ENCODE assay signal across 1 cellular context in the genomic region with DNA sequence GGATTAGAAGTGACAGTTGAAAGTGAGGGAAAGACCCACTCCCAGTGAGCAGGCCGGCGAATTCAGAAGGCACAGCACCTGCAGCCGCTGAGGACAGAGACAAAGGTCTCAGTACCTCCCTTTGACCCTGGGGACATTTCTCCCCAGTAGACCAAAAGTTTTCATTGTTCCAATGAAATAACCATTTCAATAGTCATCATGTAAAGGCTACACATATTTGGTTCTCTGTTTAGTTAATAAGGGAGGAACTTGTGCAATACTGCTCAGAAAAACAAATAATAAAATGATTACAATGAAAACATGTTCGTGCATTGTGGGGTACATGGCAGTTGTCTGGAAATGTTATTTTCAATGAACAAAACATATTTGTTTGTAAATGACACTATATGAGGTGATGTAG.
TF ChIP-seq lines count a peak whose summit lies in the region.

No MANE protein-coding gene starts in this region.

TF ChIP-seq in HepG2, 621 proteins besides CTCF, POLR2A, EP300 and RAD21 (continued from another document and continues in another):
- TF ChIP-seq, protein P1, sequence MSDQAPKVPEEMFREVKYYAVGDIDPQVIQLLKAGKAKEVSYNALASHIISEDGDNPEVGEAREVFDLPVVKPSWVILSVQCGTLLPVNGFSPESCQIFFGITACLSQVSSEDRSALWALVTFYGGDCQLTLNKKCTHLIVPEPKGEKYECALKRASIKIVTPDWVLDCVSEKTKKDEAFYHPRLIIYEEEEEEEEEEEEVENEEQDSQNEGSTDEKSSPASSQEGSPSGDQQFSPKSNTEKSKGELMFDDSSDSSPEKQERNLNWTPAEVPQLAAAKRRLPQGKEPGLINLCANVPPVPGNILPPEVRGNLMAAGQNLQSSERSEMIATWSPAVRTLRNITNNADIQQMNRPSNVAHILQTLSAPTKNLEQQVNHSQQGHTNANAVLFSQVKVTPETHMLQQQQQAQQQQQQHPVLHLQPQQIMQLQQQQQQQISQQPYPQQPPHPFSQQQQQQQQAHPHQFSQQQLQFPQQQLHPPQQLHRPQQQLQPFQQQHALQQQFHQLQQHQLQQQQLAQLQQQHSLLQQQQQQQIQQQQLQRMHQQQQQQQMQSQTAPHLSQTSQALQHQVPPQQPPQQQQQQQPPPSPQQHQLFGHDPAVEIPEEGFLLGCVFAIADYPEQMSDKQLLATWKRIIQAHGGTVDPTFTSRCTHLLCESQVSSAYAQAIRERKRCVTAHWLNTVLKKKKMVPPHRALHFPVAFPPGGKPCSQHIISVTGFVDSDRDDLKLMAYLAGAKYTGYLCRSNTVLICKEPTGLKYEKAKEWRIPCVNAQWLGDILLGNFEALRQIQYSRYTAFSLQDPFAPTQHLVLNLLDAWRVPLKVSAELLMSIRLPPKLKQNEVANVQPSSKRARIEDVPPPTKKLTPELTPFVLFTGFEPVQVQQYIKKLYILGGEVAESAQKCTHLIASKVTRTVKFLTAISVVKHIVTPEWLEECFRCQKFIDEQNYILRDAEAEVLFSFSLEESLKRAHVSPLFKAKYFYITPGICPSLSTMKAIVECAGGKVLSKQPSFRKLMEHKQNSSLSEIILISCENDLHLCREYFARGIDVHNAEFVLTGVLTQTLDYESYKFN (CRISPR knock-in tag; conservative IDR thresholded peaks at IDR 0.05): 0 out of 2 replicates have a peak, but pooled peaks have one; percentile 20
- TF ChIP-seq, protein P2, sequence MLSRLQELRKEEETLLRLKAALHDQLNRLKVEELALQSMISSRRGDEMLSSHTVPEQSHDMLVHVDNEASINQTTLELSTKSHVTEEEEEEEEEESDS (CRISPR knock-in tag; IDR thresholded peaks at IDR 0.05; ENCODE audit: borderline replicate concordance): no peak
- TF ChIP-seq DMAP1 (CRISPR knock-in tag; IDR thresholded peaks at IDR 0.05) (no peak), RNF219 (CRISPR knock-in tag; IDR thresholded peaks at IDR 0.05) (no peak), ATF2 (CRISPR knock-in tag; IDR thresholded peaks at IDR 0.05) (no peak), XBP1 (CRISPR knock-in tag; IDR thresholded peaks at IDR 0.05) (no peak), MZF1 (CRISPR knock-in tag; IDR thresholded peaks at IDR 0.05; ENCODE audit: borderline replicate concordance) (no peak), ZNF160 (CRISPR knock-in tag; IDR thresholded peaks at IDR 0.05) (no peak), ZNF569 (CRISPR knock-in tag; IDR thresholded peaks at IDR 0.05; ENCODE audit: borderline replicate concordance) (no peak), NFYC (CRISPR knock-in tag; IDR thresholded peaks at IDR 0.05) (no peak), ZNF251 (CRISPR knock-in tag; IDR thresholded peaks at IDR 0.05) (no peak), KDM5B (CRISPR knock-in tag; IDR thresholded peaks at IDR 0.05; ENCODE audit: borderline replicate concordance) (no peak), ZNF24 (IDR thresholded peaks at IDR 0.05) (no peak), PPARG (CRISPR knock-in tag; conservative IDR thresholded peaks at IDR 0.05) (peak; percentile 33; the same call in 1 of the 2 replicates), SALL2 (CRISPR knock-in tag; IDR thresholded peaks at IDR 0.05) (no peak), ISL2 (CRISPR knock-in tag; IDR thresholded peaks at IDR 0.05) (no peak), KLF11 (CRISPR knock-in tag; IDR thresholded peaks at IDR 0.05) (no peak; the same call in 1 of the 2 replicates), NBN (conservative IDR thresholded peaks at IDR 0.05) (no peak), KAT7 (CRISPR knock-in tag; IDR thresholded peaks at IDR 0.05; ENCODE audit: borderline replicate concordance) (no peak), EZH2 (conservative IDR thresholded peaks at IDR 0.05; ENCODE audit: low read depth, low read length) (no peak), ZGPAT (CRISPR knock-in tag; IDR thresholded peaks at IDR 0.05) (0 out of 2 replicates have a peak, but pooled peaks have one; percentile 18), GATA4 (IDR thresholded peaks at IDR 0.05; ENCODE audit: borderline replicate concordance, low read depth) (no peak), POGZ (CRISPR knock-in tag; IDR thresholded peaks at IDR 0.05) (no peak), ZNF501 (CRISPR knock-in tag; IDR thresholded peaks at IDR 0.05) (no peak), SSRP1 (CRISPR knock-in tag; IDR thresholded peaks at IDR 0.05) (no peak), RCOR2 (CRISPR knock-in tag; IDR thresholded peaks at IDR 0.05) (peak; percentile 32; the same call in 1 of the 2 replicates), KLF13 (CRISPR knock-in tag; IDR thresholded peaks at IDR 0.05) (no peak), ZNF44 (CRISPR knock-in tag; IDR thresholded peaks at IDR 0.05) (no peak), CC2D1A (CRISPR knock-in tag; IDR thresholded peaks at IDR 0.05) (no peak), CCDC6 (CRISPR knock-in tag; IDR thresholded peaks at IDR 0.05) (no peak), TAF15 (IDR thresholded peaks at IDR 0.05; ENCODE audit: low read depth, low read length, poor library complexity, severe bottlenecking) (no peak), MED1 (CRISPR knock-in tag; IDR thresholded peaks at IDR 0.05) (peak; percentile 19; the same call in 1 of the 2 replicates), HNF4A (CRISPR knock-in tag; IDR thresholded peaks at IDR 0.05) (peak; percentile 38; the same call in 1 of the 2 replicates), MATR3 (CRISPR knock-in tag; IDR thresholded peaks at IDR 0.05) (no peak), ZNF263 (CRISPR knock-in tag; IDR thresholded peaks at IDR 0.05) (no peak), ERF (CRISPR knock-in tag; IDR thresholded peaks at IDR 0.05) (peak; percentile 37; the same call in 1 of the 2 replicates), CENPX (CRISPR knock-in tag; IDR thresholded peaks at IDR 0.05) (no peak), PRPF4 (IDR thresholded peaks at IDR 0.05; ENCODE audit: low read depth, low read length, poor library complexity, severe bottlenecking) (no peak), FOSL2 (CRISPR knock-in tag; IDR thresholded peaks at IDR 0.05) (peak; percentile 16; the same call in 1 of the 2 replicates)
- TF ChIP-seq, protein P3, sequence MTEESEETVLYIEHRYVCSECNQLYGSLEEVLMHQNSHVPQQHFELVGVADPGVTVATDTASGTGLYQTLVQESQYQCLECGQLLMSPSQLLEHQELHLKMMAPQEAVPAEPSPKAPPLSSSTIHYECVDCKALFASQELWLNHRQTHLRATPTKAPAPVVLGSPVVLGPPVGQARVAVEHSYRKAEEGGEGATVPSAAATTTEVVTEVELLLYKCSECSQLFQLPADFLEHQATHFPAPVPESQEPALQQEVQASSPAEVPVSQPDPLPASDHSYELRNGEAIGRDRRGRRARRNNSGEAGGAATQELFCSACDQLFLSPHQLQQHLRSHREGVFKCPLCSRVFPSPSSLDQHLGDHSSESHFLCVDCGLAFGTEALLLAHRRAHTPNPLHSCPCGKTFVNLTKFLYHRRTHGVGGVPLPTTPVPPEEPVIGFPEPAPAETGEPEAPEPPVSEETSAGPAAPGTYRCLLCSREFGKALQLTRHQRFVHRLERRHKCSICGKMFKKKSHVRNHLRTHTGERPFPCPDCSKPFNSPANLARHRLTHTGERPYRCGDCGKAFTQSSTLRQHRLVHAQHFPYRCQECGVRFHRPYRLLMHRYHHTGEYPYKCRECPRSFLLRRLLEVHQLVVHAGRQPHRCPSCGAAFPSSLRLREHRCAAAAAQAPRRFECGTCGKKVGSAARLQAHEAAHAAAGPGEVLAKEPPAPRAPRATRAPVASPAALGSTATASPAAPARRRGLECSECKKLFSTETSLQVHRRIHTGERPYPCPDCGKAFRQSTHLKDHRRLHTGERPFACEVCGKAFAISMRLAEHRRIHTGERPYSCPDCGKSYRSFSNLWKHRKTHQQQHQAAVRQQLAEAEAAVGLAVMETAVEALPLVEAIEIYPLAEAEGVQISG (CRISPR knock-in tag; IDR thresholded peaks at IDR 0.05): no peak
- TF ChIP-seq, protein P4, sequence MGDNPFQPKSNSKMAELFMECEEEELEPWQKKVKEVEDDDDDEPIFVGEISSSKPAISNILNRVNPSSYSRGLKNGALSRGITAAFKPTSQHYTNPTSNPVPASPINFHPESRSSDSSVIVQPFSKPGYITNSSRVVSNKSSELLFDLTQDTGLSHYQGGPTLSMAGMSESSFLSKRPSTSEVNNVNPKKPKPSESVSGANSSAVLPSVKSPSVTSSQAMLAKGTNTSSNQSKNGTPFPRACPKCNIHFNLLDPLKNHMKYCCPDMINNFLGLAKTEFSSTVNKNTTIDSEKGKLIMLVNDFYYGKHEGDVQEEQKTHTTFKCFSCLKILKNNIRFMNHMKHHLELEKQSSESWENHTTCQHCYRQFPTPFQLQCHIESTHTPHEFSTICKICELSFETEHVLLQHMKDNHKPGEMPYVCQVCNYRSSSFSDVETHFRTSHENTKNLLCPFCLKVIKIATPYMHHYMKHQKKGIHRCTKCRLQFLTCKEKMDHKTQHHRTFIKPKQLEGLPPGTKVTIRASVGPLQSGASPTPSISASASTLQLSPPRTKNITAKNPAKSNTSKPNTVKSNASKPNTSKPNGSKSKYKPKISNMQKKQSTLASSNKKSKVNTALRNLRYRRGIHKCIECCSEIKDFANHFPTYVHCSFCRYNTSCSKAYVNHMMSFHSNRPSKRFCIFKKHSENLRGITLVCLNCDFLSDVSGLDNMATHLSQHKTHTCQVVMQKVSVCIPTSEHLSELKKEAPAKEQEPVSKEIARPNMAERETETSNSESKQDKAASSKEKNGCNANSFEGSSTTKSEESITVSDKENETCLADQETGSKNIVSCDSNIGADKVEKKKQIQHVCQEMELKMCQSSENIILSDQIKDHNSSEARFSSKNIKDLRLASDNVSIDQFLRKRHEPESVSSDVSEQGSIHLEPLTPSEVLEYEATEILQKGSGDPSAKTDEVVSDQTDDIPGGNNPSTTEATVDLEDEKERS (CRISPR knock-in tag; IDR thresholded peaks at IDR 0.05): no peak
- TF ChIP-seq, protein P5, sequence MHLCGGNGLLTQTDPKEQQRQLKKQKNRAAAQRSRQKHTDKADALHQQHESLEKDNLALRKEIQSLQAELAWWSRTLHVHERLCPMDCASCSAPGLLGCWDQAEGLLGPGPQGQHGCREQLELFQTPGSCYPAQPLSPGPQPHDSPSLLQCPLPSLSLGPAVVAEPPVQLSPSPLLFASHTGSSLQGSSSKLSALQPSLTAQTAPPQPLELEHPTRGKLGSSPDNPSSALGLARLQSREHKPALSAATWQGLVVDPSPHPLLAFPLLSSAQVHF (CRISPR knock-in tag; IDR thresholded peaks at IDR 0.05): no peak
- TF ChIP-seq, protein P6, sequence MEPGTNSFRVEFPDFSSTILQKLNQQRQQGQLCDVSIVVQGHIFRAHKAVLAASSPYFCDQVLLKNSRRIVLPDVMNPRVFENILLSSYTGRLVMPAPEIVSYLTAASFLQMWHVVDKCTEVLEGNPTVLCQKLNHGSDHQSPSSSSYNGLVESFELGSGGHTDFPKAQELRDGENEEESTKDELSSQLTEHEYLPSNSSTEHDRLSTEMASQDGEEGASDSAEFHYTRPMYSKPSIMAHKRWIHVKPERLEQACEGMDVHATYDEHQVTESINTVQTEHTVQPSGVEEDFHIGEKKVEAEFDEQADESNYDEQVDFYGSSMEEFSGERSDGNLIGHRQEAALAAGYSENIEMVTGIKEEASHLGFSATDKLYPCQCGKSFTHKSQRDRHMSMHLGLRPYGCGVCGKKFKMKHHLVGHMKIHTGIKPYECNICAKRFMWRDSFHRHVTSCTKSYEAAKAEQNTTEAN (CRISPR knock-in tag; conservative IDR thresholded peaks at IDR 0.05): no peak
- TF ChIP-seq, protein P7, sequence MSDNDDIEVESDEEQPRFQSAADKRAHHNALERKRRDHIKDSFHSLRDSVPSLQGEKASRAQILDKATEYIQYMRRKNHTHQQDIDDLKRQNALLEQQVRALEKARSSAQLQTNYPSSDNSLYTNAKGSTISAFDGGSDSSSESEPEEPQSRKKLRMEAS (IDR thresholded peaks at IDR 0.05): no peak
- TF ChIP-seq, protein P8, sequence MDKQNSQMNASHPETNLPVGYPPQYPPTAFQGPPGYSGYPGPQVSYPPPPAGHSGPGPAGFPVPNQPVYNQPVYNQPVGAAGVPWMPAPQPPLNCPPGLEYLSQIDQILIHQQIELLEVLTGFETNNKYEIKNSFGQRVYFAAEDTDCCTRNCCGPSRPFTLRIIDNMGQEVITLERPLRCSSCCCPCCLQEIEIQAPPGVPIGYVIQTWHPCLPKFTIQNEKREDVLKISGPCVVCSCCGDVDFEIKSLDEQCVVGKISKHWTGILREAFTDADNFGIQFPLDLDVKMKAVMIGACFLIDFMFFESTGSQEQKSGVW (CRISPR knock-in tag; IDR thresholded peaks at IDR 0.05; ENCODE audit: borderline replicate concordance): no peak
